In genomic region chr12:52243774-52244614, GRCh38 we compare ENCODE assay signal across 8 cellular contexts. TPM values are rescaled to one million over a fixed set of nuclear protein-coding genes. Genes with fewer than 3 reads are reported as not detected.
DNase-seq lines count a peak whose midpoint lies in the region; ATAC-seq, FAIRE-seq and TF ChIP-seq lines count a peak whose summit lies in the region.

No MANE protein-coding gene starts in this region.

- ATAC-seq in GM18499 (IDR thresholded peaks at IDR 0.05; ENCODE audit: insufficient read depth, unreplicated experiment) (peak; percentile 64), HG02571 (IDR thresholded peaks at IDR 0.05; ENCODE audit: unreplicated experiment) (peak; percentile 90)

- no peak for TF ChIP-seq CTCF in H1 (IDR thresholded peaks at IDR 0.05; ENCODE audit: control extremely low read depth in 1 of 3, insufficient read depth in 1 of 3, low read depth in 1 of 3, low read length in 3 of 3)
- TF ChIP-seq CTCF in thyroid gland (IDR thresholded peaks at IDR 0.05): no peak

- no peak overlapping the region; the same call in 1 of the 2 replicates for H3K18ac ChIP-seq in H1 (ENCODE audit: extremely low read depth, low read length)

- no peak overlapping the region for H3K23ac ChIP-seq in H1 (ENCODE audit: insufficient read length)

- H2BK5ac ChIP-seq in H1 (ENCODE audit: low read depth, low read length): peak overlapping the region; percentile 44; the same call in 1 of the 2 replicates

- H2BK20ac ChIP-seq in H1 (ENCODE audit: low read length): no peak overlapping the region

- no peak for TF ChIP-seq RAD21 in H1 (IDR thresholded peaks at IDR 0.05 in 1 of 2, conservative IDR thresholded peaks at IDR 0.05 in 1 of 2; ENCODE audit: low read depth in 2 of 2, low read length in 2 of 2)

- no peak overlapping the region for H3K9ac ChIP-seq in H1 (replicated peaks in 1 of 4; ENCODE audit: extremely low read depth in 1 of 4, low read depth in 3 of 4, low read length in 3 of 4)

- H4K5ac ChIP-seq in H1 (ENCODE audit: insufficient read length, low read depth, low read length): no peak overlapping the region

- 89% methylated on average over 12 of the region's 12 CpGs; no CpG with 5 or more reads in 1 of the 2 experiments for WGBS in H1 (ENCODE audit: extremely low coverage in 1 of 2, insufficient coverage in 1 of 2, insufficient read length in 1 of 2, insufficient replicate concordance in 2 of 2, low coverage in 1 of 2, low lambda C conversion rate in 2 of 2, missing lambda C conversion rate in 1 of 2), 2 experiments
- 9 to 18% methylated on average over 10 to 12 of the region's 12 CpGs for WGBS in thyroid gland, 2 donors

- no peak for TF ChIP-seq EP300 in H1 (IDR thresholded peaks at IDR 0.05; ENCODE audit: borderline replicate concordance in 1 of 2, low read depth in 2 of 2, low read length in 2 of 2)

- no peaks in the 10 kb centered on the region; the same call in 1 of the 2 replicates for H3K23me2 ChIP-seq in H1 (ENCODE audit: low read depth, low read length)

- H2AFZ ChIP-seq in H1 (ENCODE audit: low read length): no peak overlapping the region

- CTCF ChIA-PET in H1 (lab: Charles Lee; ENCODE audit: partially characterized antibody): interaction anchor here (0.8 to 17.6 kb wide), 19 partner anchors 8 to 223 kb away, joined by 3 to 151 read pairs (median 5); no protein-coding TSS in a partner anchor

- DNase-seq in NCI-H2029 (lab: John Stamatoyannopoulos, UW) (peak; percentile 81), H1 (ENCODE audit: low read depth in 1 of 2, low spot score in 2 of 2) (no peak), non-pigmented ciliary epithelial cell (ENCODE audit: low read depth) (peak; percentile 57), thyroid gland (peak; percentile 94 to 95), HuH-7 (ENCODE audit: low spot score) (no peak)
- peak; percentile 46 to 50 for DNase-seq in activated CD4-positive, alpha-beta T cell treated with anti-CD3 and anti-CD28 coated beads, Interleukin-2, amount 50 U/mL, for 4 hours

- POLR2A ChIA-PET in H1 (lab: Charles Lee; ENCODE audit: partially characterized antibody): interaction anchor here (1.0 kb wide), 1 partner anchor 11 kb away, joined by 4 read pairs; the partner anchor contains the start of gene KRT7

- H3K9me3 ChIP-seq in H1 (ENCODE audit: insufficient read depth in 2 of 2, low read depth in 1 of 2, low read length in 1 of 2) (no peaks in the 10 kb centered on the region), thyroid gland (no peaks in the 10 kb centered on the region)

- H4K20me1 ChIP-seq in H1 (replicated peaks in 1 of 2; ENCODE audit: control insufficient read depth in 1 of 2, insufficient read depth in 2 of 2, low read length in 2 of 2): no peaks in the 10 kb centered on the region

- H3K27ac ChIP-seq in H1 (ENCODE audit: low read depth, low read length) (no peak overlapping the region), thyroid gland (peak overlapping the region; percentile 94 to 100 (median 99))

- no peak for FAIRE-seq in H1 (lab: Jason Lieb, UNC)

- no peak overlapping the region for H3K14ac ChIP-seq in H1 (ENCODE audit: insufficient read length)

- no peaks in the 10 kb centered on the region for H3K36me3 ChIP-seq in H1 (ENCODE audit: control insufficient read depth in 2 of 4, insufficient read depth in 4 of 4, low read length in 3 of 4)
- H3K36me3 ChIP-seq in thyroid gland: peaks cover under 1 to 3% of the 10 kb centered on the region in 2 donors

- H2BK120ac ChIP-seq in H1 (replicated peaks; ENCODE audit: low read depth, low read length): no peak overlapping the region

- intact Hi-C loops in thyroid gland (cut with DNase I): no loop called here

- peak overlapping the region; percentile 16; the same call in 1 of the 2 replicates for H2BK15ac ChIP-seq in H1 (ENCODE audit: low read length)

- H3K4me1 ChIP-seq in H1 (replicated peaks in 1 of 4; ENCODE audit: control insufficient read depth in 3 of 4, insufficient read depth in 4 of 4, low read length in 3 of 4) (peaks cover 0 to 9% (median 5%) of the 10 kb centered on the region in 4 experiments; a peak in 3 of 7 replicates), thyroid gland (peaks cover 70 to 92% of the 10 kb centered on the region in 2 donors)

- no peak overlapping the region for H2AK5ac ChIP-seq in H1 (ENCODE audit: low read depth, low read length)

- H4K8ac ChIP-seq in H1 (ENCODE audit: extremely low read depth, insufficient read depth, low read length): no peak overlapping the region

- no peak overlapping the region for H3K4ac ChIP-seq in H1 (replicated peaks; ENCODE audit: insufficient read length, low read depth, low read length)

- H3K79me1 ChIP-seq in H1 (ENCODE audit: low read depth, low read length): no peaks in the 10 kb centered on the region

- H3K79me2 ChIP-seq in H1 (ENCODE audit: control insufficient read depth in 1 of 2, insufficient read depth in 2 of 2, low read length in 2 of 2): no peaks in the 10 kb centered on the region

- no peak overlapping the region for H3K56ac ChIP-seq in H1 (replicated peaks; ENCODE audit: insufficient read length, low read depth, low read length)

- TF ChIP-seq POLR2A in H1 (IDR thresholded peaks at IDR 0.05; ENCODE audit: control extremely low read depth in 1 of 2, low read depth in 2 of 2, low read length in 2 of 2): no peak
- TF ChIP-seq POLR2A in thyroid gland (IDR thresholded peaks at IDR 0.05): peak in 1 of 2 donors; percentile 40

- no peak overlapping the region for H2BK12ac ChIP-seq in H1 (ENCODE audit: low read depth, low read length)

- H4K91ac ChIP-seq in H1 (replicated peaks; ENCODE audit: insufficient read length, low read length): no peak overlapping the region

- no peak overlapping the region for H3K4me2 ChIP-seq in H1 (ENCODE audit: insufficient read depth in 1 of 2, low read depth in 2 of 2, low read length in 2 of 2)

- peaks cover 0 to 6% (median 3%) of the 10 kb centered on the region in 4 experiments; a peak in 4 of 7 replicates for H3K27me3 ChIP-seq in H1 (replicated peaks in 1 of 4; ENCODE audit: control insufficient read depth in 3 of 4, extremely low read depth in 1 of 4, insufficient read depth in 3 of 4, low read length in 3 of 4)
- no peaks in the 10 kb centered on the region for H3K27me3 ChIP-seq in thyroid gland

- H3K4me3 ChIP-seq in H1 (ENCODE audit: extremely low read depth in 1 of 4, insufficient read depth in 2 of 4, low read depth in 3 of 4, low read length in 4 of 4): no peak overlapping the region
- no peak overlapping the region for H3K4me3 ChIP-seq in thyroid gland (replicated peaks in 1 of 3)

TF ChIP-seq in H1, 55 proteins besides CTCF, POLR2A, EP300 and RAD21 (continues in another document):
- no peak for TF ChIP-seq RBBP5 (IDR thresholded peaks at IDR 0.05; ENCODE audit: borderline replicate concordance, low read depth, low read length)
- no peak for TF ChIP-seq TAF7 (optimal IDR thresholded peaks at IDR 0.05; ENCODE audit: borderline replicate concordance, low read depth, low read length)
- TF ChIP-seq POLR2AphosphoS5 (IDR thresholded peaks at IDR 0.05; ENCODE audit: low read depth, low read length): no peak
- TF ChIP-seq POU5F1 (IDR thresholded peaks at IDR 0.05; ENCODE audit: low read depth, low read length): no peak
- no peak for TF ChIP-seq CTBP2 (IDR thresholded peaks at IDR 0.05; ENCODE audit: borderline replicate concordance, insufficient read depth, insufficient read length, low read length)

RNA-seq across cellular contexts. Expression of gene KRT7, which starts 11.0 kb away (rescaled TPM):
- total RNA-seq in H1 (2021; fragmentation: NEBNext Ultra II Directional; extraction: Animal tissue kit (Norgen Biotek cat#: 25700)): 13.2 and 16.5 TPM in 2 replicates
- polyA plus RNA-seq in H1 (2011; rRNA removed): 19.0 and 25.6 TPM in 2 replicates
- 20.8 TPM for polyA plus RNA-seq in H1 (2011; cell fraction: cytosol; rRNA removed)
- 32.4 TPM for polyA plus RNA-seq in H1 (2011; cell fraction: nucleus; rRNA removed)
- 10.8 to 28.4 TPM (median 20.2 TPM) in 4 replicates for polyA plus RNA-seq in H1 (2012, experiment 1 of 2)
- polyA plus RNA-seq in H1 (2012, experiment 2 of 2): 20.5 TPM
- polyA plus RNA-seq in H1 (2013, experiment 1 of 2): 4.4 TPM
- 4.8 TPM for polyA plus RNA-seq in H1 (2013, experiment 2 of 2)
- polyA minus RNA-seq in H1 (2011; rRNA and poly(A)+ RNA removed): 16.8 and 19.4 TPM in 2 replicates
- 13.4 TPM for polyA minus RNA-seq in H1 (2011; cell fraction: cytosol; rRNA and poly(A)+ RNA removed)
- 20.8 TPM for polyA minus RNA-seq in H1 (2011; cell fraction: nucleus; rRNA and poly(A)+ RNA removed)
- total RNA-seq in thyroid gland: 100 to 1,000 TPM; 333 to 826 (median 460) TPM

RNA-seq across cellular contexts. Expression of gene KRT86, which starts 30.5 kb away (rescaled TPM):
- total RNA-seq in H1 (2021; fragmentation: NEBNext Ultra II Directional; extraction: Animal tissue kit (Norgen Biotek cat#: 25700)): 0.15 TPM in 1 of 2 replicates, not detected in the other
- polyA plus RNA-seq in H1 (2011; rRNA removed): 0.09 and 0.12 TPM in 2 replicates
- not detected for polyA plus RNA-seq in H1 (2011; cell fraction: cytosol; rRNA removed)
- polyA plus RNA-seq in H1 (2011; cell fraction: nucleus; rRNA removed): 0.14 TPM
- not detected in 4 replicates for polyA plus RNA-seq in H1 (2012, experiment 1 of 2)
- not detected for polyA plus RNA-seq in H1 (2012, experiment 2 of 2)
- polyA plus RNA-seq in H1 (2013, experiment 1 of 2): 0.06 TPM
- polyA plus RNA-seq in H1 (2013, experiment 2 of 2): 0.09 TPM
- not detected in 2 replicates for polyA minus RNA-seq in H1 (2011; rRNA and poly(A)+ RNA removed)
- polyA minus RNA-seq in H1 (2011; cell fraction: cytosol; rRNA and poly(A)+ RNA removed): not detected
- polyA minus RNA-seq in H1 (2011; cell fraction: nucleus; rRNA and poly(A)+ RNA removed): not detected
- total RNA-seq in thyroid gland: 1 to 10 TPM in 1 of 4 donors, under 1 TPM in 3; 0.13 to 1.1 (median 0.42) TPM

RNA-seq across cellular contexts. Expression of gene KRT81, which starts 47.3 kb away (rescaled TPM):
- not detected in 2 replicates for total RNA-seq in H1 (2021; fragmentation: NEBNext Ultra II Directional; extraction: Animal tissue kit (Norgen Biotek cat#: 25700))
- polyA plus RNA-seq in H1 (2011; rRNA removed): not detected in 2 replicates
- polyA plus RNA-seq in H1 (2011; cell fraction: cytosol; rRNA removed): not detected
- 0.09 TPM for polyA plus RNA-seq in H1 (2011; cell fraction: nucleus; rRNA removed)
- polyA plus RNA-seq in H1 (2012, experiment 1 of 2): not detected in 4 replicates
- polyA plus RNA-seq in H1 (2012, experiment 2 of 2): not detected
- not detected for polyA plus RNA-seq in H1 (2013, experiment 1 of 2)
- not detected for polyA plus RNA-seq in H1 (2013, experiment 2 of 2)
- not detected in 2 replicates for polyA minus RNA-seq in H1 (2011; rRNA and poly(A)+ RNA removed)
- polyA minus RNA-seq in H1 (2011; cell fraction: cytosol; rRNA and poly(A)+ RNA removed): not detected
- not detected for polyA minus RNA-seq in H1 (2011; cell fraction: nucleus; rRNA and poly(A)+ RNA removed)
- under 1 TPM in 2 of 4 donors, not detected in 2; 0.11 to 0.71 TPM for total RNA-seq in thyroid gland

RNA-seq across cellular contexts. Expression of gene KRT80, which starts 52.2 kb away (rescaled TPM):
- total RNA-seq in H1 (2021; fragmentation: NEBNext Ultra II Directional; extraction: Animal tissue kit (Norgen Biotek cat#: 25700)): 0.08 TPM in 1 of 2 replicates, not detected in the other
- polyA plus RNA-seq in H1 (2011; rRNA removed): 0.05 and 0.06 TPM in 2 replicates
- 0.05 TPM for polyA plus RNA-seq in H1 (2011; cell fraction: cytosol; rRNA removed)
- 0.06 TPM for polyA plus RNA-seq in H1 (2011; cell fraction: nucleus; rRNA removed)
- polyA plus RNA-seq in H1 (2012, experiment 1 of 2): 0.05 to 0.06 TPM in 2 of 4 replicates, not detected in the others
- polyA plus RNA-seq in H1 (2012, experiment 2 of 2): 0.07 TPM
- 0.04 TPM for polyA plus RNA-seq in H1 (2013, experiment 1 of 2)
- polyA plus RNA-seq in H1 (2013, experiment 2 of 2): 0.09 TPM
- polyA minus RNA-seq in H1 (2011; rRNA and poly(A)+ RNA removed): 0.03 and 0.10 TPM in 2 replicates
- 0.37 TPM for polyA minus RNA-seq in H1 (2011; cell fraction: cytosol; rRNA and poly(A)+ RNA removed)
- 0.20 TPM for polyA minus RNA-seq in H1 (2011; cell fraction: nucleus; rRNA and poly(A)+ RNA removed)
- total RNA-seq in thyroid gland: 1 to 10 TPM in 1 of 4 donors, under 1 TPM in 1, not detected in 2; 0.34 to 1.6 TPM

Comparison
In these comparisons a context has a peak if more than half of its experiments do, and no peak if none do; other contexts are left out.
1. DNase-seq: peak in NCI-H2029 (single experiment), activated CD4-positive, alpha-beta T cell treated with anti-CD3 and anti-CD28 coated beads, Interleukin-2, amount 50 U/mL, for 4 hours (2 of 2), non-pigmented ciliary epithelial cell (single experiment) and thyroid gland (2 of 2); none in H1 (0 of 2) and HuH-7 (single experiment).
2. RNA of gene KRT7, which starts 11.0 kb away (total RNA-seq): 333 to 826 TPM in thyroid gland; 13.2 to 16.5 TPM in H1; every median in the first group is over 10 times any median in the second.